ENCODE assay signal across 16 cellular contexts in the genomic region with DNA sequence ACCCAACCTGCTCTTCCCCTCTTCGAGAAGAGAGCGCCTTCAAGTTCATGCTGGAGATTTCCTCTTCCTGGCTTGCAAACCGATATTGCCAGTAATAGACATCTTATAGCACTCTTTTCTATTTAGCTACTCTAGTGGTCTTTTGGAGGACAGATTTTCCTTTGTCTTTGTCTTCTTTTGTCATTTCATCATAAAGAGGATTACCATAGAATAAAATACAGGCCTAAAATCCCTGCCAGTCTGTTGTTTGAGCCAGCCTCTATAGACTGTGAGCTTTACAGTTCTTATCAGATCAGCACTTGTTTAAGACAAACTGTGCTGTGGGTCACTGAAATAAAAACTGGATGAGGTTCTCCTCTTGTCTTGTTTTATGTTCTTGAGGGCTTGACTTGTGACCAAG.
DNase-seq lines count a peak whose midpoint lies in the region; ATAC-seq and TF ChIP-seq lines count a peak whose summit lies in the region.
"Had no signal": no experiment of that assay in that cellular context is flagged by ENCODE, and none has a peak within 500 bp of the region (broad histone marks: within the 10 kb centered on the region; RNA-seq: fewer than 3 reads in every experiment).

No MANE protein-coding gene starts in this region.

- H3K36me3 ChIP-seq in SJCRH30 = no peaks in the 10 kb centered on the region
- H3K36me3 ChIP-seq: BLaER1 had no signal

- no peaks in the 10 kb centered on the region for H3K27me3 Mint-ChIP-seq in neural crest cell (ENCODE audit: low read depth)
- peaks cover 0 to 2% (median 2%) of the 10 kb centered on the region in 3 donors for H3K27me3 Mint-ChIP-seq in immature natural killer cell (ENCODE audit: low read depth in 3 of 3)
- H3K27me3 Mint-ChIP-seq: CD8-positive, alpha-beta memory T cell had no signal

- DNase-seq in NCI-H82 (lab: John Stamatoyannopoulos, UW) (peak; percentile 19), NCI-H82 treated with DMSO at 0.1 percent for 48 hours (lab: John Stamatoyannopoulos, UW; ENCODE audit: unreplicated experiment) (no peak), SK-MEL-5 (ENCODE audit: low read depth, low spot score) (peak; percentile 6), neural crest cell (ENCODE audit: low read depth, low spot score) (no peak), SJCRH30 (no peak), immature natural killer cell (no peak), GM19238 (ENCODE audit: insufficient read length, low spot score) (no peak)
- DNase-seq: 8988T; AML-193; CD8-positive, alpha-beta memory T cell; DMS79; H7 had no signal

- H3K4me3 ChIP-seq in SJCRH30 = no peak overlapping the region
- H3K4me3 ChIP-seq: BLaER1, GM23338 had no signal

- H3K4me1 Mint-ChIP-seq in neural crest cell (peaks cover 45% of the 10 kb centered on the region), immature natural killer cell (no peaks in the 10 kb centered on the region)
- H3K4me1 Mint-ChIP-seq: CD8-positive, alpha-beta memory T cell had no signal

- no peaks in the 10 kb centered on the region for H3K27me3 ChIP-seq in SJCRH30
- H3K27me3 ChIP-seq: BLaER1 had no signal

- H3K27ac Mint-ChIP-seq in neural crest cell (ENCODE audit: unreplicated experiment) = peak overlapping the region; percentile 64
- H3K27ac Mint-ChIP-seq in immature natural killer cell = no peak overlapping the region
- H3K27ac Mint-ChIP-seq: CD8-positive, alpha-beta memory T cell; GM23338 had no signal

- H3K9me3 Mint-ChIP-seq in neural crest cell = peaks cover 2% of the 10 kb centered on the region
- peaks cover 0 to 34% (median 6%) of the 10 kb centered on the region in 6 donors for H3K9me3 Mint-ChIP-seq in immature natural killer cell
- H3K9me3 Mint-ChIP-seq: GM23338 had no signal

- in situ Hi-C loops in SK-MEL-5 (cut with HindIII; ENCODE audit: low pct_unique_long_range_greater_than_20kb, low sequenced_read_pairs) = no loop called here

- no peak for ATAC-seq in HG02678 (IDR thresholded peaks at IDR 0.05; ENCODE audit: unreplicated experiment)

- H3K9me3 ChIP-seq in SJCRH30 (replicated peaks) = no peaks in the 10 kb centered on the region
- H3K9me3 ChIP-seq: BLaER1 had no signal

- H3K4me1 ChIP-seq in SJCRH30 = no peaks in the 10 kb centered on the region
- H3K4me1 ChIP-seq: BLaER1 had no signal

- no peak overlapping the region for H3K4me3 Mint-ChIP-seq in neural crest cell
- H3K4me3 Mint-ChIP-seq in immature natural killer cell = no peak overlapping the region
- H3K4me3 Mint-ChIP-seq: CD8-positive, alpha-beta memory T cell; GM23338 had no signal

- H3K27ac ChIP-seq in SJCRH30 = no peak overlapping the region
- H3K27ac ChIP-seq: BLaER1, HL-60 had no signal

- H3K36me3 Mint-ChIP-seq in neural crest cell (ENCODE audit: low read depth) (no peaks in the 10 kb centered on the region), immature natural killer cell (no peaks in the 10 kb centered on the region)
- H3K36me3 Mint-ChIP-seq: CD8-positive, alpha-beta memory T cell had no signal

- TF ChIP-seq CTCF in neural crest cell (conservative IDR thresholded peaks at IDR 0.05) = no peak

Comparison
In these comparisons a context has a peak if more than half of its experiments do, and no peak if none do; other contexts are left out.
1. DNase-seq: peak in NCI-H82 (single experiment) and SK-MEL-5 (single experiment); none in NCI-H82 treated with DMSO at 0.1 percent for 48 hours (single experiment), neural crest cell (single experiment), SJCRH30 (0 of 2), immature natural killer cell (0 of 3) and GM19238 (single experiment).